ENCODE assay signal across 35 cellular contexts in the genomic region with DNA sequence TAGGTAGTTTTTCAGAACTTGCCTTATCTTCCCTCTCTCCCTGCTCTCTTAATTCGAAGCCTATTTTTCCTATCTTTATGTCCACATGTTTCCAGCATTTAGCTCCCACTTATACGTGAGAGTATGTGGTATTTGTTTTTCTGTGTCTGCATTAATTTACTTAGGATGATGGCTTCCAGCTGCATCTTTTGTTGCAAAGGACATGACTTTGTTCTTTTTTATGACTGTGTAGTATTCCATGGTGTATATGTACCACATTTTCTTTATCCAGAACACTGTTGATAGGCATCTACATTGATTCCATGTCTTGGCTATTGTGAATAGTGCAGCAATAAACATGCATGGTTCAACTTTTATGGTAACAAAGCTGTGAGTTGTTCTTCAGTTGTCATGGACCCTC. TPM values are rescaled to one million over a fixed set of nuclear protein-coding genes. Genes with fewer than 3 reads are reported as not detected.
DNase-seq lines count a peak whose midpoint lies in the region; ATAC-seq, FAIRE-seq and TF ChIP-seq lines count a peak whose summit lies in the region.
"Had no signal": no experiment of that assay in that cellular context is flagged by ENCODE, and none has a peak within 500 bp of the region (broad histone marks: within the 10 kb centered on the region; RNA-seq: fewer than 3 reads in every experiment).

No MANE protein-coding gene starts in this region.

- intact Hi-C loops in activated T-helper 2 cell treated with anti-CD3 and anti-CD28 coated beads, Interferon-gamma antibody, Interleukin-2, Interleukin-4, amounts not matched to agents 10 μg/mL and 5 μg/mL and 100 μg/mL, durations not matched to agents 14 hours and 24 hours and 36 hours (cut with micrococcal nuclease): loop anchor here (10.0 kb wide), 1 partner anchor 417 kb away; no protein-coding TSS in a partner anchor

- no peak overlapping the region for H3K27ac ChIP-seq in caudate nucleus (ENCODE audit: low read depth, low read length)
- H3K27ac ChIP-seq: A549, esophagus squamous epithelium, heart right ventricle, pancreas, SJSA1, tibial nerve had no signal

- CTCF ChIA-PET in activated CD8-positive, alpha-beta memory T cell treated with anti-CD3 and anti-CD28 coated beads, Interleukin-2, amount 10 ng/mL, durations not matched to agents 7 days and 5 days (lab: Charles Lee): interaction anchor here (0.8 to 1.4 kb wide), 4 partner anchors 11 to 20 kb away, joined by 3 read pairs; no protein-coding TSS in a partner anchor

- H3K27ac Mint-ChIP-seq in activated CD8-positive, alpha-beta memory T cell treated with anti-CD3 and anti-CD28 coated beads, Interleukin-2, amount 10 ng/mL, durations not matched to agents 7 days and 5 days: peak overlapping the region; percentile 65
- peak overlapping the region; percentile 54 for H3K27ac Mint-ChIP-seq in activated T-helper 2 cell treated with anti-CD3 and anti-CD28 coated beads, Interferon-gamma antibody, Interleukin-2, Interleukin-4, amounts not matched to agents 10 μg/mL and 5 μg/mL and 100 μg/mL, durations not matched to agents 14 hours and 24 hours and 36 hours
- H3K27ac Mint-ChIP-seq in naive thymus-derived CD8-positive, alpha-beta T cell: peak overlapping the region in 9 of 10 donors; percentile 44 to 97 (median 89)

- POLR2A ChIA-PET in naive thymus-derived CD8-positive, alpha-beta T cell (lab: Charles Lee): interaction anchor here (0.9 to 17.2 kb wide), 8 partner anchors 3 to 46 kb away, joined by 3 to 547 read pairs (median 5); a partner anchor contains a TSS

- H3K4me1 Mint-ChIP-seq in activated CD8-positive, alpha-beta memory T cell treated with anti-CD3 and anti-CD28 coated beads, Interleukin-2, amount 10 ng/mL, durations not matched to agents 7 days and 5 days: peaks cover 75% of the 10 kb centered on the region
- peaks cover 53% of the 10 kb centered on the region for H3K4me1 Mint-ChIP-seq in activated T-helper 2 cell treated with anti-CD3 and anti-CD28 coated beads, Interferon-gamma antibody, Interleukin-2, Interleukin-4, amounts not matched to agents 10 μg/mL and 5 μg/mL and 100 μg/mL, durations not matched to agents 14 hours and 24 hours and 36 hours (ENCODE audit: low read depth)
- H3K4me1 Mint-ChIP-seq in naive thymus-derived CD8-positive, alpha-beta T cell: peaks cover 31 to 94% (median 84%) of the 10 kb centered on the region in 4 donors
- H3K4me1 Mint-ChIP-seq: neural crest cell had no signal

- peaks cover 90% of the 10 kb centered on the region for H3K36me3 Mint-ChIP-seq in activated CD8-positive, alpha-beta memory T cell treated with anti-CD3 and anti-CD28 coated beads, Interleukin-2, amount 10 ng/mL, durations not matched to agents 7 days and 5 days
- H3K36me3 Mint-ChIP-seq in activated T-helper 2 cell treated with anti-CD3 and anti-CD28 coated beads, Interferon-gamma antibody, Interleukin-2, Interleukin-4, amounts not matched to agents 10 μg/mL and 5 μg/mL and 100 μg/mL, durations not matched to agents 14 hours and 24 hours and 36 hours (ENCODE audit: low read depth): peaks cover 89% of the 10 kb centered on the region
- peaks cover 37 to 87% (median 81%) of the 10 kb centered on the region in 3 donors for H3K36me3 Mint-ChIP-seq in naive thymus-derived CD8-positive, alpha-beta T cell

- no peak for DNase-seq in activated CD8-positive, alpha-beta memory T cell treated with anti-CD3 and anti-CD28 coated beads, Interleukin-2, amount 10 ng/mL, durations not matched to agents 7 days and 5 days
- no peak for DNase-seq in activated CD8-positive, alpha-beta memory T cell treated with anti-CD3 and anti-CD28 coated beads, Interleukin-2, amount 50 U/mL, for 4 hours
- no peak for DNase-seq in GM12892 (ENCODE audit: insufficient read length)
- DNase-seq in activated T-helper 2 cell treated with anti-CD3 and anti-CD28 coated beads, Interferon-gamma antibody, Interleukin-2, Interleukin-4, amounts not matched to agents 10 μg/mL and 5 μg/mL and 100 μg/mL, durations not matched to agents 14 hours and 24 hours and 36 hours (ENCODE audit: low spot score): no peak
- DNase-seq in naive thymus-derived CD8-positive, alpha-beta T cell: no peak
- no peak for DNase-seq in cerebellum (ENCODE audit: low spot score)
- no peak for DNase-seq in caudate nucleus (lab: John Stamatoyannopoulos, UW)
- DNase-seq in NCI-H2196 (lab: John Stamatoyannopoulos, UW; ENCODE audit: unreplicated experiment): no peak
- DNase-seq: activated gamma-delta T cell treated with Interleukin-2 at 50 U/mL for 16 hours, AML-193, aorta, cortex of kidney, esophagus squamous epithelium, foreskin melanocyte, GDM1, heart right ventricle, kidney glomerular epithelial cell, lower lobe of right lung, mucosa of descending colon, NCI-H1105 treated with DMSO at 0.1 percent for 48 hours, NCI-H1930, NCI-H2227 treated with DMSO at 0.1 percent for 48 hours, NCI-H69, pancreas, retina, RPMI8226 had no signal

- H3K27me3 Mint-ChIP-seq in activated CD8-positive, alpha-beta memory T cell treated with anti-CD3 and anti-CD28 coated beads, Interleukin-2, amount 10 ng/mL, durations not matched to agents 7 days and 5 days: no peaks in the 10 kb centered on the region
- no peaks in the 10 kb centered on the region for H3K27me3 Mint-ChIP-seq in activated T-helper 2 cell treated with anti-CD3 and anti-CD28 coated beads, Interferon-gamma antibody, Interleukin-2, Interleukin-4, amounts not matched to agents 10 μg/mL and 5 μg/mL and 100 μg/mL, durations not matched to agents 14 hours and 24 hours and 36 hours (ENCODE audit: low read depth)
- no peaks in the 10 kb centered on the region for H3K27me3 Mint-ChIP-seq in naive thymus-derived CD8-positive, alpha-beta T cell

- no peak overlapping the region for H3K4me3 Mint-ChIP-seq in activated CD8-positive, alpha-beta memory T cell treated with anti-CD3 and anti-CD28 coated beads, Interleukin-2, amount 10 ng/mL, durations not matched to agents 7 days and 5 days
- no peak overlapping the region for H3K4me3 Mint-ChIP-seq in activated T-helper 2 cell treated with anti-CD3 and anti-CD28 coated beads, Interferon-gamma antibody, Interleukin-2, Interleukin-4, amounts not matched to agents 10 μg/mL and 5 μg/mL and 100 μg/mL, durations not matched to agents 14 hours and 24 hours and 36 hours (ENCODE audit: low read depth)
- peak overlapping the region in 6 of 10 donors; percentile 19 to 71 (median 52) for H3K4me3 Mint-ChIP-seq in naive thymus-derived CD8-positive, alpha-beta T cell
- H3K4me3 Mint-ChIP-seq: neural crest cell had no signal

- peaks cover 10% of the 10 kb centered on the region for H3K9me3 Mint-ChIP-seq in activated CD8-positive, alpha-beta memory T cell treated with anti-CD3 and anti-CD28 coated beads, Interleukin-2, amount 10 ng/mL, durations not matched to agents 7 days and 5 days (ENCODE audit: low read depth)
- H3K9me3 Mint-ChIP-seq in activated T-helper 2 cell treated with anti-CD3 and anti-CD28 coated beads, Interferon-gamma antibody, Interleukin-2, Interleukin-4, amounts not matched to agents 10 μg/mL and 5 μg/mL and 100 μg/mL, durations not matched to agents 14 hours and 24 hours and 36 hours: peaks cover 23% of the 10 kb centered on the region
- H3K9me3 Mint-ChIP-seq in naive thymus-derived CD8-positive, alpha-beta T cell: peaks cover 0 to 8% (median 0%) of the 10 kb centered on the region in 9 donors

- peak; percentile 44 for FAIRE-seq in GM12892 (lab: Jason Lieb, UNC)
- FAIRE-seq: A549, H54, pancreas, TTC549 had no signal

- TF ChIP-seq POLR2A in GM12892 (IDR thresholded peaks at IDR 0.05; ENCODE audit: low read depth, low read length): no peak

- ATAC-seq in activated CD8-positive, alpha-beta memory T cell treated with anti-CD3 and anti-CD28 coated beads, Interleukin-2, amount 10 ng/mL, durations not matched to agents 7 days and 5 days: no peak
- no peak for ATAC-seq in naive thymus-derived CD8-positive, alpha-beta T cell
- ATAC-seq: A549; activated CD4-positive, CD25-positive, alpha-beta regulatory T cell treated with anti-CD3 and anti-CD28 coated beads, Interleukin-2, amount 50 U/mL, for 24 hours; heart right ventricle; mucosa of descending colon; pancreas had no signal

RNA-seq across cellular contexts. Expression of a gene that starts 7.8 kb away (rescaled TPM):
- total RNA-seq in activated CD8-positive, alpha-beta memory T cell treated with anti-CD3 and anti-CD28 coated beads, Interleukin-2, amount 10 ng/mL, durations not matched to agents 7 days and 5 days: 100 to 1,000 TPM; 355 to 385 TPM
- 187 TPM for polyA plus RNA-seq in GM12892 (2012; ENCODE audit: missing spikeins)
- total RNA-seq in activated T-helper 2 cell treated with anti-CD3 and anti-CD28 coated beads, Interferon-gamma antibody, Interleukin-2, Interleukin-4, amounts not matched to agents 10 μg/mL and 5 μg/mL and 100 μg/mL, durations not matched to agents 14 hours and 24 hours and 36 hours: 350 and 351 TPM in 2 replicates
- 100 to 1,000 TPM; 433 to 438 TPM for total RNA-seq in naive thymus-derived CD8-positive, alpha-beta T cell
- polyA plus RNA-seq in naive thymus-derived CD8-positive, alpha-beta T cell: 100 to 1,000 TPM; 315 to 389 (median 329) TPM
- 11.4 TPM for total RNA-seq in cerebellum

RNA-seq across cellular contexts. Expression of a gene that starts 54.0 kb away (rescaled TPM):
- 10 to 100 TPM; 13.0 to 30.2 TPM for total RNA-seq in activated CD8-positive, alpha-beta memory T cell treated with anti-CD3 and anti-CD28 coated beads, Interleukin-2, amount 10 ng/mL, durations not matched to agents 7 days and 5 days
- 0.78 TPM for polyA plus RNA-seq in GM12892 (2012; ENCODE audit: missing spikeins)
- 0.32 TPM in 1 of 2 replicates, not detected in the other for total RNA-seq in activated T-helper 2 cell treated with anti-CD3 and anti-CD28 coated beads, Interferon-gamma antibody, Interleukin-2, Interleukin-4, amounts not matched to agents 10 μg/mL and 5 μg/mL and 100 μg/mL, durations not matched to agents 14 hours and 24 hours and 36 hours
- 1 to 10 TPM; 1.6 TPM for total RNA-seq in naive thymus-derived CD8-positive, alpha-beta T cell
- 10 to 100 TPM in 1 of 3 donors, under 1 TPM in 2; 0.58 to 41.2 (median 0.95) TPM for polyA plus RNA-seq in naive thymus-derived CD8-positive, alpha-beta T cell
- not detected for total RNA-seq in cerebellum
- total RNA-seq: HT-29, M059J, neural crest cell, SJSA1 had no signal
- polyA plus RNA-seq: A549, aorta had no signal

Comparison
In these comparisons a context has a peak if more than half of its experiments do, and no peak if none do; other contexts are left out.
1. H3K4me3 Mint-ChIP-seq: peak in naive thymus-derived CD8-positive, alpha-beta T cell (6 of 10); none in activated CD8-positive, alpha-beta memory T cell treated with anti-CD3 and anti-CD28 coated beads, Interleukin-2, amount 10 ng/mL, durations not matched to agents 7 days and 5 days (single experiment) and activated T-helper 2 cell treated with anti-CD3 and anti-CD28 coated beads, Interferon-gamma antibody, Interleukin-2, Interleukin-4, amounts not matched to agents 10 μg/mL and 5 μg/mL and 100 μg/mL, durations not matched to agents 14 hours and 24 hours and 36 hours (single experiment).
2. RNA of a gene that starts 7.8 kb away (total RNA-seq): 433 to 438 TPM in naive thymus-derived CD8-positive, alpha-beta T cell, 355 to 385 TPM in activated CD8-positive, alpha-beta memory T cell treated with anti-CD3 and anti-CD28 coated beads, Interleukin-2, amount 10 ng/mL, durations not matched to agents 7 days and 5 days and 350 to 351 TPM in activated T-helper 2 cell treated with anti-CD3 and anti-CD28 coated beads, Interferon-gamma antibody, Interleukin-2, Interleukin-4, amounts not matched to agents 10 μg/mL and 5 μg/mL and 100 μg/mL, durations not matched to agents 14 hours and 24 hours and 36 hours; 11.4 TPM in cerebellum (single experiment); every median in the first group is over 10 times any median in the second.
3. RNA of a gene that starts 54.0 kb away (total RNA-seq): 13.0 to 30.2 TPM in activated CD8-positive, alpha-beta memory T cell treated with anti-CD3 and anti-CD28 coated beads, Interleukin-2, amount 10 ng/mL, durations not matched to agents 7 days and 5 days; 1.6 TPM in naive thymus-derived CD8-positive, alpha-beta T cell, 0.32 TPM in activated T-helper 2 cell treated with anti-CD3 and anti-CD28 coated beads, Interferon-gamma antibody, Interleukin-2, Interleukin-4, amounts not matched to agents 10 μg/mL and 5 μg/mL and 100 μg/mL, durations not matched to agents 14 hours and 24 hours and 36 hours and not detected in cerebellum (single experiment); every median in the first group is over 4 times any median in the second.
4. Peak in every context shown above with its lines, with median percentiles within 50 percentile points of each other: H3K27ac Mint-ChIP-seq.